Comparison of ENCODE assay signal across 8 cellular contexts in genomic region chr4:91268481-91268880, GRCh38.
DNase-seq lines count a peak whose midpoint lies in the region; ATAC-seq, FAIRE-seq and TF ChIP-seq lines count a peak whose summit lies in the region.
"Not testable (repeated sequence)": the region's sequence is repeated elsewhere in the genome, so short reads cannot be mapped to it uniquely, and the experiment has no call there.

No MANE protein-coding gene starts in this region.

- not testable (repeated sequence) for ATAC-seq in WTC11
- ATAC-seq in left colon, result peak; percentile 73

- not testable (repeated sequence) for H3K4me3 ChIP-seq in HUES64 (ENCODE audit: low read length); H1 (ENCODE audit: extremely low read depth in 1 of 4, insufficient read depth in 2 of 4, low read depth in 3 of 4, low read length in 4 of 4); transverse colon

- peak overlapping the region; percentile 1; the same call in 1 of the 2 replicates for H3K4me3 Mint-ChIP-seq in WTC11
- not testable (repeated sequence) for H3K4me3 Mint-ChIP-seq in nephron progenitor cell

- TF ChIP-seq POLR2A in H1 (IDR thresholded peaks at IDR 0.05; ENCODE audit: control extremely low read depth in 1 of 2, low read depth in 2 of 2, low read length in 2 of 2), result peak in 1 of 2 experiments; percentile 46; a peak in 2 of 3 replicates
- TF ChIP-seq POLR2A in transverse colon (IDR thresholded peaks at IDR 0.05), result not testable (repeated sequence)

- H2AFZ ChIP-seq in H1 (ENCODE audit: low read length), result 0 out of 2 replicates have a peak overlapping the region, but pooled peaks have one; percentile 16

- H3K4me1 ChIP-seq in ES-I3 (ENCODE audit: insufficient read depth, low read length), result peaks cover 20% of the 10 kb centered on the region
- peaks cover 23% of the 10 kb centered on the region for H3K4me1 ChIP-seq in HUES64 (ENCODE audit: insufficient read depth, low read length)
- peaks cover 0 to 15% (median 4%) of the 10 kb centered on the region in 4 experiments; a peak in 3 of 7 replicates for H3K4me1 ChIP-seq in H1 (replicated peaks in 1 of 4; ENCODE audit: control insufficient read depth in 3 of 4, insufficient read depth in 4 of 4, low read length in 3 of 4)
- not testable (repeated sequence) for H3K4me1 ChIP-seq in transverse colon

- H4K91ac ChIP-seq in H1 (replicated peaks; ENCODE audit: insufficient read length, low read length), result not testable (repeated sequence)

- in situ Hi-C loops in transverse colon (cut with MboI; ENCODE audit: low pct_ligation_motif_present in 1 of 4, low pct_unique_long_range_greater_than_20kb in 1 of 4, low sequenced_read_pairs in 3 of 4), result not testable (repeated sequence)

- not testable (repeated sequence) for H3K79me1 ChIP-seq in H1 (ENCODE audit: low read depth, low read length)

- H3K4me1 Mint-ChIP-seq in WTC11, result peaks cover 37% of the 10 kb centered on the region
- peaks cover 15% of the 10 kb centered on the region for H3K4me1 Mint-ChIP-seq in nephron progenitor cell

- POLR2A ChIA-PET in WTC11 (lab: Charles Lee); H1 (lab: Charles Lee; ENCODE audit: partially characterized antibody): not testable (repeated sequence)

- H3K36me3 Mint-ChIP-seq in WTC11, result peaks cover 24% of the 10 kb centered on the region
- H3K36me3 Mint-ChIP-seq in nephron progenitor cell (ENCODE audit: low read depth), result not testable (repeated sequence)

- TF ChIP-seq EP300 in H1 (IDR thresholded peaks at IDR 0.05; ENCODE audit: borderline replicate concordance in 1 of 2, low read depth in 2 of 2, low read length in 2 of 2); transverse colon (IDR thresholded peaks at IDR 0.05; ENCODE audit: low read depth): not testable (repeated sequence)

- H3K23me2 ChIP-seq in H1 (ENCODE audit: low read depth, low read length), result not testable (repeated sequence)

- peak overlapping the region in 1 of 2 experiments; percentile 15; a peak in 1 of 4 replicates for H3K4me2 ChIP-seq in H1 (ENCODE audit: insufficient read depth in 1 of 2, low read depth in 2 of 2, low read length in 2 of 2)

- not testable (repeated sequence) for H3K23ac ChIP-seq in H1 (ENCODE audit: insufficient read length)

- H3K27me3 Mint-ChIP-seq in WTC11 (ENCODE audit: low read depth); nephron progenitor cell (ENCODE audit: low read depth, poor library complexity): not testable (repeated sequence)

- CTCF ChIA-PET in WTC11 (lab: Charles Lee), result not testable (repeated sequence)
- CTCF ChIA-PET in H1 (lab: Charles Lee; ENCODE audit: partially characterized antibody), result interaction anchor here (0.6 kb wide), 1 partner anchor 155 kb away, joined by 3 read pairs; no protein-coding TSS in a partner anchor

- peak; percentile 60 for DNase-seq in WTC11 (ENCODE audit: low spot score)
- peak; percentile 58 to 63 for DNase-seq in H1 (ENCODE audit: low read depth in 1 of 2, low spot score in 2 of 2)
- peak; percentile 30 for DNase-seq in iPS DF 4.7 (ENCODE audit: extremely low read depth, low spot score)
- DNase-seq in left colon, result peak; percentile 18 to 51
- peak; percentile 9 for DNase-seq in nephron progenitor cell
- DNase-seq in transverse colon, result peak; percentile 28

- not testable (repeated sequence) for H3K4ac ChIP-seq in H1 (replicated peaks; ENCODE audit: insufficient read length, low read depth, low read length)

- not testable (repeated sequence) for TF ChIP-seq RAD21 in H1 (IDR thresholded peaks at IDR 0.05 in 1 of 2, conservative IDR thresholded peaks at IDR 0.05 in 1 of 2; ENCODE audit: low read depth in 2 of 2, low read length in 2 of 2)

- H2BK15ac ChIP-seq in H1 (ENCODE audit: low read length), result not testable (repeated sequence)

- H3K27me3 ChIP-seq in HUES64 (ENCODE audit: insufficient read depth, low read length); H1 (replicated peaks in 1 of 4; ENCODE audit: control insufficient read depth in 3 of 4, extremely low read depth in 1 of 4, insufficient read depth in 3 of 4, low read length in 3 of 4); transverse colon: not testable (repeated sequence)

- TF ChIP-seq CTCF in WTC11 (IDR thresholded peaks at IDR 0.05); H1 (IDR thresholded peaks at IDR 0.05; ENCODE audit: control extremely low read depth in 1 of 3, insufficient read depth in 1 of 3, low read depth in 1 of 3, low read length in 3 of 3); nephron progenitor cell (IDR thresholded peaks at IDR 0.05); transverse colon (IDR thresholded peaks at IDR 0.05): not testable (repeated sequence)

- H2BK12ac ChIP-seq in H1 (ENCODE audit: low read depth, low read length), result not testable (repeated sequence)

- not testable (repeated sequence) for FAIRE-seq in H1 (lab: Jason Lieb, UNC)

- 68% methylated on average over 4 of the region's 4 CpGs for WGBS in HUES64
- WGBS in H1 (ENCODE audit: extremely low coverage in 1 of 2, insufficient coverage in 1 of 2, insufficient read length in 1 of 2, insufficient replicate concordance in 2 of 2, low coverage in 1 of 2, low lambda C conversion rate in 2 of 2, missing lambda C conversion rate in 1 of 2), 2 experiments, result 51% methylated on average over 4 of the region's 4 CpGs; no CpG with 5 or more reads in 1 of the 2 experiments
- WGBS in transverse colon (ENCODE audit: low coverage in 1 of 2), 2 donors, result 64 to 70% methylated on average over 2 to 4 of the region's 4 CpGs

- not testable (repeated sequence) for H2AK5ac ChIP-seq in H1 (ENCODE audit: low read depth, low read length)

- not testable (repeated sequence) for H3K9me3 ChIP-seq in ES-I3 (ENCODE audit: control insufficient read depth, insufficient read depth, low read length); HUES64 (ENCODE audit: insufficient read depth, low read depth, low read length); H1 (ENCODE audit: insufficient read depth in 2 of 2, low read depth in 1 of 2, low read length in 1 of 2); transverse colon

- peak overlapping the region; percentile 30 for H3K9ac ChIP-seq in ES-I3 (ENCODE audit: low read depth, low read length)
- not testable (repeated sequence) for H3K9ac ChIP-seq in HUES64 (ENCODE audit: low read depth, low read length); H1 (replicated peaks in 1 of 4; ENCODE audit: extremely low read depth in 1 of 4, low read depth in 3 of 4, low read length in 3 of 4)

- not testable (repeated sequence) for H2BK5ac ChIP-seq in H1 (ENCODE audit: low read depth, low read length)

- not testable (repeated sequence) for H3K79me2 ChIP-seq in H1 (ENCODE audit: control insufficient read depth in 1 of 2, insufficient read depth in 2 of 2, low read length in 2 of 2)

- H4K8ac ChIP-seq in H1 (ENCODE audit: extremely low read depth, insufficient read depth, low read length), result not testable (repeated sequence)

- not testable (repeated sequence) for H2BK120ac ChIP-seq in H1 (replicated peaks; ENCODE audit: low read depth, low read length)

- H4K20me1 ChIP-seq in H1 (replicated peaks in 1 of 2; ENCODE audit: control insufficient read depth in 1 of 2, insufficient read depth in 2 of 2, low read length in 2 of 2), result not testable (repeated sequence)

- peak overlapping the region; percentile 87 for H3K27ac Mint-ChIP-seq in WTC11
- peak overlapping the region; percentile 43 for H3K27ac Mint-ChIP-seq in nephron progenitor cell

- not testable (repeated sequence) for H3K18ac ChIP-seq in H1 (ENCODE audit: extremely low read depth, low read length)

- not testable (repeated sequence) for H2BK20ac ChIP-seq in H1 (ENCODE audit: low read length)

- not testable (repeated sequence) for H3K56ac ChIP-seq in H1 (replicated peaks; ENCODE audit: insufficient read length, low read depth, low read length)

- H3K36me3 ChIP-seq in ES-I3 (ENCODE audit: insufficient read depth, low read length); HUES64 (ENCODE audit: insufficient read depth, low read length); H1 (ENCODE audit: control insufficient read depth in 2 of 4, insufficient read depth in 4 of 4, low read length in 3 of 4); transverse colon: not testable (repeated sequence)

- H3K9me3 Mint-ChIP-seq in WTC11, result peaks cover 24% of the 10 kb centered on the region
- H3K9me3 Mint-ChIP-seq in nephron progenitor cell, result peaks cover 16% of the 10 kb centered on the region

- not testable (repeated sequence) for H4K5ac ChIP-seq in H1 (ENCODE audit: insufficient read length, low read depth, low read length)

- H3K27ac ChIP-seq in HUES64 (ENCODE audit: low read depth, low read length), result peak overlapping the region; percentile 65
- not testable (repeated sequence) for H3K27ac ChIP-seq in H1 (ENCODE audit: low read depth, low read length)
- H3K27ac ChIP-seq in transverse colon, result peak overlapping the region in 2 of 4 donors; percentile 6 to 33

- not testable (repeated sequence) for H3K14ac ChIP-seq in H1 (ENCODE audit: insufficient read length)

- intact Hi-C loops in left colon (cut with DNase I, micrococcal nuclease); transverse colon (cut with DNase I; ENCODE audit: low total_unique reads): not testable (repeated sequence)

TF ChIP-seq in WTC11, 78 proteins besides CTCF, POLR2A, EP300 and RAD21:
- TF ChIP-seq TEAD1 (CRISPR knock-in tag; IDR thresholded peaks at IDR 0.05), result 0 out of 2 replicates have a peak, but pooled peaks have one; percentile 42

Comparison
In these comparisons a context has a peak if more than half of its experiments do, and no peak if none do; other contexts are left out.
1. DNase-seq: peak in every context shown above with its lines; median percentile 60 in H1; 60 in WTC11; 34 in left colon; 30 in iPS DF 4.7; 28 in transverse colon; 9 in nephron progenitor cell.